9 cellular contexts compared by ENCODE assay signal in the genomic region with DNA sequence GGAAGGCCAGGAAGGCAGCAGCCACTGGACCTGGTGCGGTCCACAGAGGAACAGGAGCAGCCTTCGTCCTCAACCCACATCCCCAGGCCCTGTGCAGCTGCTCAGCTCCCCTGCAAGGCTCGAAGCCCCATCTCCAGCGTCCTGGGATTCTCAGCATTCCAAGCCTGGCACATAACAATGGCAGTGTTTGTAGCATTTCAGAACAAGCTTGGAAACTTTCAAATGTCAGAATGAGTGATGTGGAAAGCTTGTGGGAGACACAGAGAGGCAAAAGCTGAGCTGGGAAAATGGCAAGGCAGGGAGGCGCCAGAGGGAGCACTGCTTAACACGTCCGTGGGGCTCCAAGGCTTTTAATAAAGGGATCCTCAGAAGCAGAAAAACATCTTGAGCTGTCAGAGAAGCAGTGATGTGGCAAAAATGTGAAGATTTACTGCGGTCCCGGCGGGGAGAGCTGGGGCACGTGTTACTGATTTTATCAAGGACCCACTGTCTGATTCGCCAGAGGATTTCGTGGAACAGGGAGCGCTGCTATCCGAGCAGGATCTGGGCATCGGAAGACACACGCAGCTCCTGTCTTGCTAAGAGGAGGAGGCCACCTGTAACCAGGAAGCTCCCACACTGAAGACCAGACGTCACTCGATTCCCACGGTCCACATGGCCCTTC. TPM values are rescaled to one million over a fixed set of nuclear protein-coding genes. Genes with fewer than 3 reads are reported as not detected.
DNase-seq lines count a peak whose midpoint lies in the region; ATAC-seq and TF ChIP-seq lines count a peak whose summit lies in the region.
"Had no signal": no experiment of that assay in that cellular context is flagged by ENCODE, and none has a peak within 500 bp of the region (broad histone marks: within the 10 kb centered on the region; RNA-seq: fewer than 3 reads in every experiment).

No MANE protein-coding gene starts in this region.

- in situ Hi-C loops in SK-MEL-5 (cut with HindIII; ENCODE audit: low pct_unique_long_range_greater_than_20kb, low sequenced_read_pairs), result no loop called here

- H3K27ac ChIP-seq in foreskin keratinocyte, result peak overlapping the region; percentile 50
- H3K27ac ChIP-seq: C4-2B had no signal

- no peaks in the 10 kb centered on the region for H3K4me1 ChIP-seq in foreskin keratinocyte
- H3K4me1 ChIP-seq in neuron (ENCODE audit: insufficient read depth, low read length), result peaks cover 16% of the 10 kb centered on the region

- H3K4me3 ChIP-seq in neuron (ENCODE audit: low read length), result no peak overlapping the region

- H2AFZ ChIP-seq in neuron (ENCODE audit: low read depth, low read length), result peak overlapping the region; percentile 19

- DNase-seq in ELF-1 (ENCODE audit: low read depth, low spot score) (peak; percentile 94), SK-MEL-5 (ENCODE audit: low read depth, low spot score) (peak; percentile 93), foreskin keratinocyte (no peak)

- H3K27me3 ChIP-seq in foreskin keratinocyte (no peaks in the 10 kb centered on the region), neuron (ENCODE audit: insufficient read depth, low read length) (no peaks in the 10 kb centered on the region)

- ATAC-seq in foreskin keratinocyte (no peak), GM21619 (IDR thresholded peaks at IDR 0.05; ENCODE audit: unreplicated experiment) (no peak), HG03521 (IDR thresholded peaks at IDR 0.05; ENCODE audit: unreplicated experiment) (no peak), HG03025 (IDR thresholded peaks at IDR 0.05; ENCODE audit: low FRiP score, unreplicated experiment) (no peak), HG02973 (IDR thresholded peaks at IDR 0.05; ENCODE audit: unreplicated experiment) (no peak)

- H3K9me3 ChIP-seq in neuron (ENCODE audit: low read length), result no peaks in the 10 kb centered on the region

- TF ChIP-seq CTCF in foreskin keratinocyte (conservative IDR thresholded peaks at IDR 0.05), result no peak

- no peaks in the 10 kb centered on the region for H3K36me3 ChIP-seq in neuron (ENCODE audit: insufficient read depth, low read length)

RNA-seq across cellular contexts. Expression of gene TOMM20, which starts 38.1 kb away (rescaled TPM):
- total RNA-seq in SK-MEL-5 (2014; rRNA removed; shearing (Covaris generic)), result 110 and 117 TPM in 2 replicates
- polyA plus RNA-seq in SK-MEL-5 (2015; cell fraction: cytosol; rRNA removed), result 151 and 195 TPM in 2 replicates
- 52.3 and 76.4 TPM in 2 replicates for polyA plus RNA-seq in SK-MEL-5 (2015; cell fraction: nucleus; rRNA removed)
- total RNA-seq in foreskin keratinocyte, result 84.7 and 90.6 TPM in 2 replicates
- 91.0 and 95.9 TPM in 2 replicates for polyA plus RNA-seq in foreskin keratinocyte

Comparison
In these comparisons a context has a peak if more than half of its experiments do, and no peak if none do; other contexts are left out.
1. DNase-seq: peak in ELF-1 (single experiment) and SK-MEL-5 (single experiment); none in foreskin keratinocyte (0 of 2).